ENCODE assay signal across 1 cellular context in genomic region chr20:3786665-3787639, GRCh38.
TF ChIP-seq lines count a peak whose summit lies in the region.

Gene CENPB (minus strand): TSS chr20:3786740. CDS start chr20:3786483, 257 bp downstream.

TF ChIP-seq in K562, 482 proteins besides CTCF, POLR2A, EP300 and RAD21 (continued from another document):
- no peak for TF ChIP-seq KDM1A (IDR thresholded peaks at IDR 0.05)
- peak; percentile 54 for TF ChIP-seq CREM (IDR thresholded peaks at IDR 0.05; ENCODE audit: low read depth)
- TF ChIP-seq TFE3 (CRISPR knock-in tag; IDR thresholded peaks at IDR 0.05), result no peak
- TF ChIP-seq CHD2 (IDR thresholded peaks at IDR 0.05; ENCODE audit: low read depth, low read length), result peak; percentile 93
- TF ChIP-seq CCAR2 (IDR thresholded peaks at IDR 0.05; ENCODE audit: low read depth, low read length), result no peak
TF ChIP-seq in K562: peak in this region for 29.
